In the genomic region with DNA sequence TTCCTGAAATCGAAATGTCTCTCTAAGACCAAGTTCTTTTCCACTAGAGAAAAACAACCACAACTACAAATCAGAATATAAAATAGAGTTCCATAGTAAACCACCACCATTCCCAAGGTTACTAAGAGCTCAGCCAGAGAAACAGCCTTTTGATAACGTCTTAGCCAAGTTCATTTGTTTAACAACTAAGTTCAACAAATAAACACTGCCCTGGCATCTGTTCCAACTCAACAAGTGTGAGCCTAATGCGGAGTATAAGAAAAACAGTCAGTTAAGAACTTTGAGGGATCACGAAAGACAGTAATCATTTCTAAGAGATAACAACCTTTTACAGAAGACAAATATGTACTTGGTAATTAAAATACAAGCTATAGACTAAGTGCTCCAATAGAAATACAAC, we compare ENCODE assay signal across 17 cellular contexts.
A peak's percentile ranks its signal among the peaks of the same experiment; 100 is the strongest.
DNase-seq lines count a peak whose midpoint lies in the region; ATAC-seq, FAIRE-seq and TF ChIP-seq lines count a peak whose summit lies in the region.
"Had no signal": no experiment of that assay in that cellular context is flagged by ENCODE, and none has a peak within 500 bp of the region (broad histone marks: within the 10 kb centered on the region; RNA-seq: fewer than 3 reads in every experiment).

No MANE protein-coding gene starts in this region.

- DNase-seq in activated naive CD8-positive, alpha-beta T cell treated with anti-CD3 and anti-CD28 coated beads, Interleukin-2, amount 50 U/mL, for 24 hours = no peak
- no peak for DNase-seq in endothelial cell (ENCODE audit: low spot score)
- DNase-seq in naive thymus-derived CD4-positive, alpha-beta T cell = no peak
- no peak for DNase-seq in vagina (ENCODE audit: extremely low spot score in 2 of 2)
- DNase-seq in GM19239 (ENCODE audit: insufficient read length, low spot score) = no peak
- no peak for DNase-seq in MCF 10A (ENCODE audit: unreplicated experiment)
- DNase-seq in AML-193 (lab: John Stamatoyannopoulos, UW) = no peak
- DNase-seq: activated CD4-positive, alpha-beta memory T cell treated with anti-CD3 and anti-CD28 coated beads, Interleukin-2, amount 10 ng/mL, durations not matched to agents 7 days and 5 days; activated naive CD4-positive, alpha-beta T cell treated with anti-CD3 and anti-CD28 coated beads, Interleukin-2, amount 50 U/mL, for 16 hours; kidney; MV-4-11; NCI-H345; stimulated activated CD4-positive, alpha-beta T cell treated with anti-CD3 and anti-CD28 coated beads, Interleukin-15, amount 100 ng/mL, for 24 hours had no signal

- H3K9me3 Mint-ChIP-seq in activated naive CD8-positive, alpha-beta T cell (ENCODE audit: low read depth) = peaks cover 5% of the 10 kb centered on the region
- H3K9me3 Mint-ChIP-seq in activated naive CD8-positive, alpha-beta T cell treated with anti-CD3 and anti-CD28 coated beads, Interleukin-2, amount 50 U/mL, for 24 hours = peaks cover 4% of the 10 kb centered on the region
- H3K9me3 Mint-ChIP-seq in endothelial cell (ENCODE audit: unreplicated experiment) = no peaks in the 10 kb centered on the region
- H3K9me3 Mint-ChIP-seq in naive thymus-derived CD4-positive, alpha-beta T cell = peaks cover 0 to 14% (median 4%) of the 10 kb centered on the region in 11 donors
- no peaks in the 10 kb centered on the region for H3K9me3 Mint-ChIP-seq in MCF 10A (ENCODE audit: unreplicated experiment)

- no peak overlapping the region for H3K4me3 Mint-ChIP-seq in activated naive CD8-positive, alpha-beta T cell
- no peak overlapping the region for H3K4me3 Mint-ChIP-seq in activated naive CD8-positive, alpha-beta T cell treated with anti-CD3 and anti-CD28 coated beads, Interleukin-2, amount 50 U/mL, for 24 hours
- H3K4me3 Mint-ChIP-seq in endothelial cell (ENCODE audit: unreplicated experiment) (no peak overlapping the region), MCF 10A (ENCODE audit: unreplicated experiment) (no peak overlapping the region)
- H3K4me3 Mint-ChIP-seq in naive thymus-derived CD4-positive, alpha-beta T cell = peak overlapping the region in 6 of 10 donors; percentile 57 to 76 (median 65)
- H3K4me3 Mint-ChIP-seq: activated CD4-positive, alpha-beta memory T cell treated with anti-CD3 and anti-CD28 coated beads, Interleukin-2, amount 10 ng/mL, durations not matched to agents 7 days and 5 days had no signal

- H3K27me3 ChIP-seq in naive thymus-derived CD4-positive, alpha-beta T cell (ENCODE audit: control insufficient read depth in 2 of 2, insufficient read depth in 2 of 2, low read length in 2 of 2) = no peaks in the 10 kb centered on the region
- H3K27me3 ChIP-seq in vagina = no peaks in the 10 kb centered on the region

- H3K36me3 ChIP-seq in naive thymus-derived CD4-positive, alpha-beta T cell (ENCODE audit: control insufficient read depth in 2 of 3, insufficient read depth in 3 of 3, low read length in 3 of 3) = peaks cover 0 to 5% (median under 1%) of the 10 kb centered on the region in 3 experiments
- H3K36me3 ChIP-seq in vagina = no peaks in the 10 kb centered on the region

- H3K36me3 Mint-ChIP-seq in activated naive CD8-positive, alpha-beta T cell = peaks cover 17% of the 10 kb centered on the region
- H3K36me3 Mint-ChIP-seq in activated naive CD8-positive, alpha-beta T cell treated with anti-CD3 and anti-CD28 coated beads, Interleukin-2, amount 50 U/mL, for 24 hours (ENCODE audit: low read depth) = no peaks in the 10 kb centered on the region
- H3K36me3 Mint-ChIP-seq in endothelial cell (ENCODE audit: low read depth, unreplicated experiment) (peaks cover 20% of the 10 kb centered on the region), MCF 10A (ENCODE audit: insufficient read depth, unreplicated experiment) (no peaks in the 10 kb centered on the region)
- peaks cover 24 to 55% (median 41%) of the 10 kb centered on the region in 5 donors for H3K36me3 Mint-ChIP-seq in naive thymus-derived CD4-positive, alpha-beta T cell

- TF ChIP-seq POLR2A in vagina (IDR thresholded peaks at IDR 0.05) = no peak

- peaks cover 0 to 20% of the 10 kb centered on the region in 2 donors for H3K4me1 ChIP-seq in naive thymus-derived CD4-positive, alpha-beta T cell (ENCODE audit: control insufficient read depth in 2 of 2, insufficient read depth in 2 of 2, low read length in 2 of 2)
- H3K4me1 ChIP-seq in vagina = peaks cover 53% of the 10 kb centered on the region

- no TSS peak for BruUV-seq in MCF 10A (replicated peaks; lab: Mats Ljungman, UMichigan)

- no peaks in the 10 kb centered on the region for H3K27me3 Mint-ChIP-seq in activated naive CD8-positive, alpha-beta T cell
- no peaks in the 10 kb centered on the region for H3K27me3 Mint-ChIP-seq in activated naive CD8-positive, alpha-beta T cell treated with anti-CD3 and anti-CD28 coated beads, Interleukin-2, amount 50 U/mL, for 24 hours
- H3K27me3 Mint-ChIP-seq in endothelial cell (ENCODE audit: unreplicated experiment) (no peaks in the 10 kb centered on the region), MCF 10A (ENCODE audit: insufficient read depth, unreplicated experiment) (no peaks in the 10 kb centered on the region)
- no peaks in the 10 kb centered on the region for H3K27me3 Mint-ChIP-seq in naive thymus-derived CD4-positive, alpha-beta T cell
- H3K27me3 Mint-ChIP-seq: activated CD4-positive, alpha-beta memory T cell treated with anti-CD3 and anti-CD28 coated beads, Interleukin-2, amount 10 ng/mL, durations not matched to agents 7 days and 5 days had no signal

- H3K9me3 ChIP-seq in naive thymus-derived CD4-positive, alpha-beta T cell (ENCODE audit: control insufficient read depth in 2 of 3, low read length in 3 of 3) = no peaks in the 10 kb centered on the region
- H3K9me3 ChIP-seq in vagina = no peaks in the 10 kb centered on the region

- no peak for FAIRE-seq in GM19239 (lab: Jason Lieb, UNC)
- FAIRE-seq: GM12892, H1, kidney, urothelium cell line had no signal

- intact Hi-C loops in naive thymus-derived CD4-positive, alpha-beta T cell (cut with micrococcal nuclease) = no loop called here
- intact Hi-C loops in vagina (cut with DNase I) (no loop called here), MCF 10A (cut with micrococcal nuclease) (no loop called here)

- CTCF ChIA-PET in naive thymus-derived CD4-positive, alpha-beta T cell (lab: Charles Lee) = interaction anchor here (0.8 kb wide), 1 partner anchor 12 kb away, joined by 3 read pairs; no protein-coding TSS in a partner anchor
- CTCF ChIA-PET in MCF 10A (lab: Yijun Ruan, JAX) = interaction anchor here (0.9 to 1.2 kb wide), 2 partner anchors 11 to 107 kb away, joined by 3 to 7 read pairs; no protein-coding TSS in a partner anchor

- peak overlapping the region; percentile 23 for H3K27ac Mint-ChIP-seq in activated naive CD8-positive, alpha-beta T cell
- H3K27ac Mint-ChIP-seq in activated naive CD8-positive, alpha-beta T cell treated with anti-CD3 and anti-CD28 coated beads, Interleukin-2, amount 50 U/mL, for 24 hours = no peak overlapping the region
- H3K27ac Mint-ChIP-seq in endothelial cell (ENCODE audit: unreplicated experiment) = peak overlapping the region; percentile 82
- H3K27ac Mint-ChIP-seq in naive thymus-derived CD4-positive, alpha-beta T cell = peak overlapping the region; percentile 62 to 91 (median 83)
- H3K27ac Mint-ChIP-seq in MCF 10A (ENCODE audit: low read depth, unreplicated experiment) = no peak overlapping the region

- no peak overlapping the region for H3K27ac ChIP-seq in naive thymus-derived CD4-positive, alpha-beta T cell (ENCODE audit: low read depth, low read length)
- peak overlapping the region; percentile 52 for H3K27ac ChIP-seq in vagina

- no peak for TF ChIP-seq CTCF in endothelial cell (IDR thresholded peaks at IDR 0.05; ENCODE audit: unreplicated experiment)
- no peak for TF ChIP-seq CTCF in vagina (IDR thresholded peaks at IDR 0.05)
- no peak for TF ChIP-seq CTCF in MCF 10A (IDR thresholded peaks at IDR 0.05; ENCODE audit: unreplicated experiment)

- POLR2A ChIA-PET in naive thymus-derived CD4-positive, alpha-beta T cell (lab: Charles Lee) = interaction anchor here (1.2 to 2.2 kb wide), 2 partner anchors 9 to 44 kb away, joined by 4 to 8 read pairs; no protein-coding TSS in a partner anchor
- POLR2A ChIA-PET in MCF 10A (lab: Yijun Ruan, JAX) = interaction anchor here (0.9 to 1.6 kb wide), 2 partner anchors 22 to 29 kb away, joined by 5 to 6 read pairs; no protein-coding TSS in a partner anchor

- H3K4me1 Mint-ChIP-seq in activated naive CD8-positive, alpha-beta T cell (ENCODE audit: low read depth) = peaks cover 22% of the 10 kb centered on the region
- H3K4me1 Mint-ChIP-seq in activated naive CD8-positive, alpha-beta T cell treated with anti-CD3 and anti-CD28 coated beads, Interleukin-2, amount 50 U/mL, for 24 hours = peaks cover 20% of the 10 kb centered on the region
- H3K4me1 Mint-ChIP-seq in endothelial cell (ENCODE audit: unreplicated experiment) (peaks cover 21% of the 10 kb centered on the region), MCF 10A (ENCODE audit: insufficient read depth, unreplicated experiment) (no peaks in the 10 kb centered on the region)
- peaks cover 12 to 62% (median 52%) of the 10 kb centered on the region in 7 donors for H3K4me1 Mint-ChIP-seq in naive thymus-derived CD4-positive, alpha-beta T cell

- no peak overlapping the region for H3K4me3 ChIP-seq in naive thymus-derived CD4-positive, alpha-beta T cell (ENCODE audit: low read length)
- no peak overlapping the region for H3K4me3 ChIP-seq in vagina

- ATAC-seq in activated naive CD8-positive, alpha-beta T cell treated with anti-CD3 and anti-CD28 coated beads, Interleukin-2, amount 50 U/mL, for 24 hours = no peak
- no peak for ATAC-seq in naive thymus-derived CD4-positive, alpha-beta T cell

Comparison
In these comparisons a context has a peak if more than half of its experiments do, and no peak if none do; other contexts are left out.
1. H3K27ac Mint-ChIP-seq: peak in activated naive CD8-positive, alpha-beta T cell (single experiment), endothelial cell (single experiment) and naive thymus-derived CD4-positive, alpha-beta T cell (9 of 9); none in activated naive CD8-positive, alpha-beta T cell treated with anti-CD3 and anti-CD28 coated beads, Interleukin-2, amount 50 U/mL, for 24 hours (single experiment) and MCF 10A (single experiment).
2. H3K4me3 Mint-ChIP-seq: peak in naive thymus-derived CD4-positive, alpha-beta T cell (6 of 10); none in activated naive CD8-positive, alpha-beta T cell (single experiment), activated naive CD8-positive, alpha-beta T cell treated with anti-CD3 and anti-CD28 coated beads, Interleukin-2, amount 50 U/mL, for 24 hours (single experiment), endothelial cell (single experiment) and MCF 10A (single experiment).